Comparison of ENCODE assay signal across 9 cellular contexts in genomic region chr3:123068227-123069020, GRCh38.
DNase-seq lines count a peak whose midpoint lies in the region; ATAC-seq lines count a peak whose summit lies in the region.
"Had no signal": no experiment of that assay in that cellular context is flagged by ENCODE, and none has a peak within 500 bp of the region (broad histone marks: within the 10 kb centered on the region; RNA-seq: fewer than 3 reads in every experiment).

No MANE protein-coding gene starts in this region.

- peak overlapping the region; percentile 82 for H3K4me3 ChIP-seq in effector memory CD4-positive, alpha-beta T cell (ENCODE audit: insufficient read depth, low read depth, low read length, poor library complexity, severe bottlenecking)
- H3K4me3 ChIP-seq in neuron (ENCODE audit: low read length), result peak overlapping the region; percentile 92

- no peaks in the 10 kb centered on the region for H3K9me3 ChIP-seq in effector memory CD4-positive, alpha-beta T cell (ENCODE audit: control insufficient read depth, low read length)
- no peaks in the 10 kb centered on the region for H3K9me3 ChIP-seq in neuron (ENCODE audit: low read length)
- H3K9me3 ChIP-seq: SJSA1 had no signal

- peak overlapping the region; percentile 91 for H2AFZ ChIP-seq in neuron (ENCODE audit: low read depth, low read length)

- peaks cover 4% of the 10 kb centered on the region for H3K4me1 ChIP-seq in effector memory CD4-positive, alpha-beta T cell (ENCODE audit: control insufficient read depth, insufficient read depth, low read length, poor library complexity, severe bottlenecking)
- peaks cover 17% of the 10 kb centered on the region for H3K4me1 ChIP-seq in neuron (ENCODE audit: insufficient read depth, low read length)

- DNase-seq in DMS 273 (lab: John Stamatoyannopoulos, UW; ENCODE audit: unreplicated experiment) (peak; percentile 79), NCI-H446 (lab: John Stamatoyannopoulos, UW) (peak; percentile 25 to 62), AML-193 (lab: John Stamatoyannopoulos, UW) (no peak), activated gamma-delta T cell (lab: John Stamatoyannopoulos, UW) (no peak)
- no peak for DNase-seq in effector memory CD4-positive, alpha-beta T cell
- no peak for DNase-seq in activated CD4-positive, alpha-beta T cell treated with anti-CD3 and anti-CD28 coated beads for 48 hours

- H3K36me3 ChIP-seq in effector memory CD4-positive, alpha-beta T cell (ENCODE audit: control insufficient read depth, insufficient read depth, low read length), result no peaks in the 10 kb centered on the region
- no peaks in the 10 kb centered on the region for H3K36me3 ChIP-seq in neuron (ENCODE audit: insufficient read depth, low read length)
- H3K36me3 ChIP-seq: SJSA1 had no signal

- H3K27me3 ChIP-seq in effector memory CD4-positive, alpha-beta T cell (replicated peaks; ENCODE audit: control insufficient read depth, insufficient read depth, low read length, poor library complexity, severe bottlenecking), result no peaks in the 10 kb centered on the region
- H3K27me3 ChIP-seq in neuron (ENCODE audit: insufficient read depth, low read length), result no peaks in the 10 kb centered on the region

- H3K27ac ChIP-seq in effector memory CD4-positive, alpha-beta T cell (ENCODE audit: insufficient read depth, low read length, poor library complexity, severe bottlenecking), result no peak overlapping the region
- H3K27ac ChIP-seq: SJSA1 had no signal

- no peak for ATAC-seq in GM18519 (IDR thresholded peaks at IDR 0.05; ENCODE audit: low FRiP score, unreplicated experiment)

Comparison
In these comparisons a context has a peak if more than half of its experiments do, and no peak if none do; other contexts are left out.
1. DNase-seq: peak in DMS 273 (single experiment) and NCI-H446 (2 of 2); none in effector memory CD4-positive, alpha-beta T cell (0 of 3), AML-193 (0 of 2), activated gamma-delta T cell (single experiment) and activated CD4-positive, alpha-beta T cell treated with anti-CD3 and anti-CD28 coated beads for 48 hours (single experiment).